15 cellular contexts compared by ENCODE assay signal in genomic region chr7:27137603-27138410, GRCh38. TPM values are rescaled to one million over a fixed set of nuclear protein-coding genes. Genes with fewer than 3 reads are reported as not detected.
DNase-seq lines count a peak whose midpoint lies in the region; ATAC-seq and TF ChIP-seq lines count a peak whose summit lies in the region.
"Had no signal": no experiment of that assay in that cellular context is flagged by ENCODE, and none has a peak within 500 bp of the region (broad histone marks: within the 10 kb centered on the region; RNA-seq: fewer than 3 reads in every experiment).

No MANE protein-coding gene starts in this region.

- WGBS in esophagus squamous epithelium, 2 donors = 90% methylated on average over 2 of the region's 2 CpGs

- intact Hi-C loops in Panc1 (cut with micrococcal nuclease; ENCODE audit: unreplicated experiment) = no loop called here
- intact Hi-C loops in esophagus squamous epithelium (cut with DNase I) = no loop called here
- intact Hi-C loops in upper lobe of right lung (cut with DNase I) = no loop called here

- H3K4me1 ChIP-seq in Panc1 (ENCODE audit: control insufficient read depth, insufficient read depth, low read length) = peaks cover 62% of the 10 kb centered on the region
- H3K4me1 ChIP-seq in esophagus squamous epithelium = peaks cover 14 to 65% (median 14%) of the 10 kb centered on the region in 3 donors
- peaks cover 46% of the 10 kb centered on the region for H3K4me1 ChIP-seq in osteoblast (ENCODE audit: insufficient read depth, low read length)
- peaks cover 45% of the 10 kb centered on the region for H3K4me1 ChIP-seq in upper lobe of right lung

- H3K9me3 ChIP-seq in Panc1 (ENCODE audit: control insufficient read depth, insufficient read depth, low read depth, low read length) = no peaks in the 10 kb centered on the region
- H3K9me3 ChIP-seq in esophagus squamous epithelium = no peaks in the 10 kb centered on the region
- H3K9me3 ChIP-seq in osteoblast (ENCODE audit: low read depth, low read length) = no peaks in the 10 kb centered on the region
- no peaks in the 10 kb centered on the region for H3K9me3 ChIP-seq in upper lobe of right lung
- H3K9me3 ChIP-seq: Caco-2 had no signal

- H3K79me2 ChIP-seq in osteoblast (ENCODE audit: insufficient read depth, low read length) = peaks cover 65% of the 10 kb centered on the region

- peak overlapping the region; percentile 72 for H3K4me2 ChIP-seq in osteoblast (ENCODE audit: insufficient read depth, low read length)

- no TSS peak for BruUV-seq in Panc1 (replicated peaks; lab: Mats Ljungman, UMichigan)

- no peak for DNase-seq in Panc1 (ENCODE audit: low read depth, low spot score)
- no peak for DNase-seq in esophagus squamous epithelium (lab: John Stamatoyannopoulos, UW)
- DNase-seq in osteoblast (ENCODE audit: insufficient read length, low spot score, missing footprints) = peak; percentile 76
- DNase-seq in upper lobe of right lung = no peak
- no peak for DNase-seq in T-helper 9 cell
- DNase-seq in amniotic stem cell (lab: John Stamatoyannopoulos, UW) = no peak
- DNase-seq: activated effector memory CD4-positive, alpha-beta T cell treated with anti-CD3 and anti-CD28 coated beads, Interleukin-2, amount 50 U/mL, for 16 hours; AML-193; Caco-2; natural killer cell; NCI-H526; stimulated activated naive CD8-positive, alpha-beta T cell treated with anti-CD3 and anti-CD28 coated beads, Interleukin-15, Interleukin-2, amounts not matched to agents 100 U/mL and 50 U/mL, for 24 hours had no signal

- peaks cover 10% of the 10 kb centered on the region for H4K20me1 ChIP-seq in osteoblast (ENCODE audit: insufficient read depth, low read length)

- no peak for TF ChIP-seq CTCF in Panc1 (IDR thresholded peaks at IDR 0.05)
- TF ChIP-seq CTCF in esophagus squamous epithelium (IDR thresholded peaks at IDR 0.05) = no peak
- no peak for TF ChIP-seq CTCF in osteoblast (IDR thresholded peaks at IDR 0.05; ENCODE audit: extremely low read depth, low read depth, low read length)
- TF ChIP-seq CTCF in upper lobe of right lung (IDR thresholded peaks at IDR 0.05) = no peak

- CTCF ChIA-PET in Panc1 (lab: Charles Lee) = no interaction called here

- no peak overlapping the region for H2AFZ ChIP-seq in osteoblast (ENCODE audit: low read length)

- no peak for TF ChIP-seq POLR2A in esophagus squamous epithelium (IDR thresholded peaks at IDR 0.05)

- in situ Hi-C loops in Panc1 (cut with HindIII; ENCODE audit: low pct_unique_long_range_greater_than_20kb, low sequenced_read_pairs) = no loop called here

- H3K27me3 ChIP-seq in Panc1 (ENCODE audit: control insufficient read depth, insufficient read depth, low read length) (no peaks in the 10 kb centered on the region), esophagus squamous epithelium (peaks cover 0 to 42% (median 0%) of the 10 kb centered on the region in 4 donors), osteoblast (ENCODE audit: insufficient read depth, low read length) (no peaks in the 10 kb centered on the region), upper lobe of right lung (peaks cover 13% of the 10 kb centered on the region)

- no peaks in the 10 kb centered on the region for H3K36me3 ChIP-seq in Panc1 (ENCODE audit: control insufficient read depth, insufficient read depth, low read length)
- H3K36me3 ChIP-seq in esophagus squamous epithelium = no peaks in the 10 kb centered on the region
- peaks cover 23% of the 10 kb centered on the region for H3K36me3 ChIP-seq in osteoblast (ENCODE audit: insufficient read depth, low read length)
- H3K36me3 ChIP-seq in upper lobe of right lung = no peaks in the 10 kb centered on the region

- POLR2A ChIA-PET in Panc1 (lab: Charles Lee) = no interaction called here

- ATAC-seq in Panc1 = no peak
- ATAC-seq in upper lobe of right lung = no peak
- no peak for ATAC-seq in HG03354 (IDR thresholded peaks at IDR 0.05; ENCODE audit: poor library complexity, severe bottlenecking, unreplicated experiment)
- ATAC-seq: natural killer cell; stimulated activated naive CD8-positive, alpha-beta T cell treated with anti-CD3 and anti-CD28 coated beads, Interleukin-15, Interleukin-2, amounts not matched to agents 100 U/mL and 50 U/mL, for 24 hours had no signal

- peak overlapping the region; percentile 98 for H3K27ac ChIP-seq in Panc1 (ENCODE audit: low read length)
- peak overlapping the region in 3 of 4 donors; percentile 79 to 92 (median 86) for H3K27ac ChIP-seq in esophagus squamous epithelium
- H3K27ac ChIP-seq in osteoblast (ENCODE audit: low read depth, low read length) = peak overlapping the region; percentile 90
- peak overlapping the region; percentile 96 for H3K27ac ChIP-seq in upper lobe of right lung

- no peak overlapping the region for H3K4me3 ChIP-seq in Panc1 (ENCODE audit: low read depth in 2 of 2, low read length in 2 of 2)
- no peak overlapping the region for H3K4me3 ChIP-seq in esophagus squamous epithelium
- H3K4me3 ChIP-seq in osteoblast (ENCODE audit: insufficient read depth, low read length) = no peak overlapping the region
- peak overlapping the region; percentile 70 for H3K4me3 ChIP-seq in upper lobe of right lung

RNA-seq across cellular contexts. Expression of gene HOXA5, which starts 5.7 kb away (rescaled TPM):
- total RNA-seq in Panc1 (2021; ENCODE audit: unreplicated experiment) (3.9 TPM), esophagus squamous epithelium (1 to 10 TPM; 3.6 to 8.2 (median 6.8) TPM), osteoblast (3.2 and 5.8 TPM in 2 replicates), upper lobe of right lung (16.0 TPM)
- 3.0 TPM for polyA plus RNA-seq in Panc1 (2012; ENCODE audit: insufficient read length)
- total RNA-seq: astrocyte; T-helper 2 cell treated with Interferon-gamma antibody and Interleukin-4, amounts not matched to agents 100 ng/mL and 5 ng/mL, for 36 hours had no signal

RNA-seq across cellular contexts. Expression of gene HOXA4, which starts 7.2 kb away (rescaled TPM):
- total RNA-seq in Panc1 (2021; ENCODE audit: unreplicated experiment) (0.39 TPM), esophagus squamous epithelium (1 to 10 TPM; 2.9 to 6.7 (median 4.1) TPM), osteoblast (0.72 and 1.2 TPM in 2 replicates), upper lobe of right lung (7.1 TPM)
- 0.45 TPM for polyA plus RNA-seq in Panc1 (2012; ENCODE audit: insufficient read length)
- total RNA-seq: astrocyte had no signal

RNA-seq across cellular contexts. Expression of gene HOXA6, which starts 9.8 kb away (rescaled TPM):
- 3.3 TPM for total RNA-seq in Panc1 (2021; ENCODE audit: unreplicated experiment)
- 4.8 TPM for polyA plus RNA-seq in Panc1 (2012; ENCODE audit: insufficient read length)
- 1 to 10 TPM in 1 of 4 donors, under 1 TPM in 1, not detected in 2; 0.26 to 1.3 TPM for total RNA-seq in esophagus squamous epithelium
- 5.0 and 7.6 TPM in 2 replicates for total RNA-seq in osteoblast
- 6.5 TPM for total RNA-seq in upper lobe of right lung
- total RNA-seq: astrocyte; T-helper 2 cell treated with Interferon-gamma antibody and Interleukin-4, amounts not matched to agents 100 ng/mL and 5 ng/mL, for 36 hours had no signal

RNA-seq across cellular contexts. Expression of gene HOXA3, which starts 14.6 kb away (rescaled TPM):
- total RNA-seq in Panc1 (2021; ENCODE audit: unreplicated experiment) (30.2 TPM), esophagus squamous epithelium (1 to 10 TPM; 3.6 to 8.7 (median 6.6) TPM), osteoblast (3.5 and 4.0 TPM in 2 replicates), upper lobe of right lung (8.7 TPM)
- polyA plus RNA-seq in Panc1 (2012; ENCODE audit: insufficient read length) = 16.4 TPM
- total RNA-seq: astrocyte; T-helper 2 cell treated with Interferon-gamma antibody and Interleukin-4, amounts not matched to agents 100 ng/mL and 5 ng/mL, for 36 hours had no signal

RNA-seq across cellular contexts. Expression of gene HOXA7, which starts 18.7 kb away (rescaled TPM):
- total RNA-seq in Panc1 (2021; ENCODE audit: unreplicated experiment) = not detected
- polyA plus RNA-seq in Panc1 (2012; ENCODE audit: insufficient read length) = not detected
- under 1 TPM; 0.23 to 0.76 (median 0.48) TPM for total RNA-seq in esophagus squamous epithelium
- 3.6 and 4.4 TPM in 2 replicates for total RNA-seq in osteoblast
- total RNA-seq in upper lobe of right lung = 2.9 TPM
- total RNA-seq: astrocyte; natural killer cell; T-helper 2 cell treated with Interferon-gamma antibody and Interleukin-4, amounts not matched to agents 100 ng/mL and 5 ng/mL, for 36 hours had no signal
